18 cellular contexts compared by ENCODE assay signal in genomic region chr7:128188396-128189230, GRCh38. TPM values are rescaled to one million over a fixed set of nuclear protein-coding genes. Genes with fewer than 3 reads are reported as not detected.
A peak's percentile ranks its signal among the peaks of the same experiment; 100 is the strongest.
DNase-seq lines count a peak whose midpoint lies in the region; ATAC-seq and TF ChIP-seq lines count a peak whose summit lies in the region.
"Had no signal": no experiment of that assay in that cellular context is flagged by ENCODE, and none has a peak within 500 bp of the region (broad histone marks: within the 10 kb centered on the region; RNA-seq: fewer than 3 reads in every experiment).

No MANE protein-coding gene starts in this region.

- peaks cover 31% of the 10 kb centered on the region for H3K27me3 Mint-ChIP-seq in WTC11 (ENCODE audit: low read depth)
- peaks cover 31% of the 10 kb centered on the region for H3K27me3 Mint-ChIP-seq in activated naive CD8-positive, alpha-beta T cell treated with anti-CD3 and anti-CD28 coated beads for 36 hours

- H3K4me1 Mint-ChIP-seq in WTC11 = peaks cover 18% of the 10 kb centered on the region
- H3K4me1 Mint-ChIP-seq in activated naive CD8-positive, alpha-beta T cell treated with anti-CD3 and anti-CD28 coated beads for 36 hours = no peaks in the 10 kb centered on the region

- POLR2A ChIA-PET in WTC11 (lab: Charles Lee) = no interaction called here

- H3K79me2 ChIP-seq in osteoblast (ENCODE audit: insufficient read depth, low read length) = no peaks in the 10 kb centered on the region

- H3K4me1 ChIP-seq in gastroesophageal sphincter (no peaks in the 10 kb centered on the region), sigmoid colon (no peaks in the 10 kb centered on the region), osteoblast (ENCODE audit: insufficient read depth, low read length) (no peaks in the 10 kb centered on the region)

- DNase-seq in activated CD8-positive, alpha-beta memory T cell treated with anti-CD3 and anti-CD28 coated beads, Interleukin-2, amount 50 U/mL, for 48 hours = peak; percentile 18
- no peak for DNase-seq in activated CD8-positive, alpha-beta memory T cell treated with anti-CD3 and anti-CD28 coated beads, Interleukin-2, amount 50 U/mL, for 4 hours
- DNase-seq in WTC11 (ENCODE audit: low spot score) = peak; percentile 2
- DNase-seq in sigmoid colon = peak; percentile 24
- DNase-seq in activated naive CD8-positive, alpha-beta T cell treated with anti-CD3 and anti-CD28 coated beads for 36 hours = no peak
- no peak for DNase-seq in osteoblast (ENCODE audit: insufficient read length, low spot score, missing footprints)
- DNase-seq: 8988T, GDM1, GM23248, Karpas-422, MG63, NCI-H1092 treated with DMSO at 0.1 percent for 48 hours, NCI-H2081 treated with DMSO at 0.1 percent for 48 hours, NCI-H510A, NCI-H774 had no signal

- no peak for TF ChIP-seq CTCF in WTC11 (IDR thresholded peaks at IDR 0.05)
- no peak for TF ChIP-seq CTCF in gastroesophageal sphincter (IDR thresholded peaks at IDR 0.05)
- no peak for TF ChIP-seq CTCF in sigmoid colon (IDR thresholded peaks at IDR 0.05)
- no peak for TF ChIP-seq CTCF in osteoblast (IDR thresholded peaks at IDR 0.05; ENCODE audit: extremely low read depth, low read depth, low read length)

- CTCF ChIA-PET in WTC11 (lab: Charles Lee) = interaction anchor here (1.1 kb wide), 1 partner anchor 11 kb away, joined by 3 read pairs; no protein-coding TSS in a partner anchor

- no peaks in the 10 kb centered on the region for H3K36me3 ChIP-seq in gastroesophageal sphincter
- H3K36me3 ChIP-seq in sigmoid colon = no peaks in the 10 kb centered on the region
- H3K36me3 ChIP-seq in osteoblast (ENCODE audit: insufficient read depth, low read length) = no peaks in the 10 kb centered on the region
- H3K36me3 ChIP-seq: MG63 had no signal

- TF ChIP-seq POLR2A in gastroesophageal sphincter (IDR thresholded peaks at IDR 0.05) = no peak
- TF ChIP-seq POLR2A in sigmoid colon (IDR thresholded peaks at IDR 0.05) = no peak

- intact Hi-C loops in sigmoid colon (cut with DNase I) = no loop called here

- H3K27ac ChIP-seq in gastroesophageal sphincter = no peak overlapping the region
- H3K27ac ChIP-seq in sigmoid colon = no peak overlapping the region
- no peak overlapping the region for H3K27ac ChIP-seq in osteoblast (ENCODE audit: low read depth, low read length)
- H3K27ac ChIP-seq: GM23248 had no signal

- H3K9me3 ChIP-seq in gastroesophageal sphincter (no peaks in the 10 kb centered on the region), sigmoid colon (no peaks in the 10 kb centered on the region), osteoblast (ENCODE audit: low read depth, low read length) (no peaks in the 10 kb centered on the region)

- H4K20me1 ChIP-seq in osteoblast (ENCODE audit: insufficient read depth, low read length) = no peaks in the 10 kb centered on the region

- H3K27ac Mint-ChIP-seq in WTC11 = no peak overlapping the region
- H3K27ac Mint-ChIP-seq in activated naive CD8-positive, alpha-beta T cell treated with anti-CD3 and anti-CD28 coated beads for 36 hours = no peak overlapping the region

- peaks cover 59% of the 10 kb centered on the region for H3K27me3 ChIP-seq in gastroesophageal sphincter
- H3K27me3 ChIP-seq in sigmoid colon = peaks cover 0 to 21% (median 9%) of the 10 kb centered on the region in 3 donors
- peaks cover 70% of the 10 kb centered on the region for H3K27me3 ChIP-seq in osteoblast (ENCODE audit: insufficient read depth, low read length)

- no peak for TF ChIP-seq EP300 in gastroesophageal sphincter (IDR thresholded peaks at IDR 0.05)
- TF ChIP-seq EP300 in sigmoid colon (IDR thresholded peaks at IDR 0.05) = no peak

- no peak overlapping the region for H3K4me3 ChIP-seq in gastroesophageal sphincter
- H3K4me3 ChIP-seq in sigmoid colon = no peak overlapping the region
- H3K4me3 ChIP-seq in osteoblast (ENCODE audit: insufficient read depth, low read length) = no peak overlapping the region
- H3K4me3 ChIP-seq: GM12878, GM23248, MG63 had no signal

- WGBS in gastroesophageal sphincter (ENCODE audit: low coverage in 1 of 2), 2 donors = 62 to 64% methylated on average over 13 to 16 of the region's 16 CpGs
- WGBS in sigmoid colon, 2 donors = 73 to 74% methylated on average over 16 of the region's 16 CpGs

- no peak overlapping the region for H3K4me3 Mint-ChIP-seq in WTC11
- no peak overlapping the region for H3K4me3 Mint-ChIP-seq in activated naive CD8-positive, alpha-beta T cell treated with anti-CD3 and anti-CD28 coated beads for 36 hours

- no peak for ATAC-seq in WTC11
- peak; percentile 19 for ATAC-seq in gastroesophageal sphincter
- no peak for ATAC-seq in HG02610 (IDR thresholded peaks at IDR 0.05; ENCODE audit: unreplicated experiment)
- ATAC-seq: GM12878 had no signal

- peaks cover 2% of the 10 kb centered on the region; the same call in 1 of the 2 replicates for H3K36me3 Mint-ChIP-seq in WTC11
- no peaks in the 10 kb centered on the region for H3K36me3 Mint-ChIP-seq in activated naive CD8-positive, alpha-beta T cell treated with anti-CD3 and anti-CD28 coated beads for 36 hours

- peaks cover 3% of the 10 kb centered on the region for H3K9me3 Mint-ChIP-seq in WTC11
- H3K9me3 Mint-ChIP-seq in activated naive CD8-positive, alpha-beta T cell treated with anti-CD3 and anti-CD28 coated beads for 36 hours = peaks cover 4% of the 10 kb centered on the region

- no peak overlapping the region for H2AFZ ChIP-seq in osteoblast (ENCODE audit: low read length)
- H2AFZ ChIP-seq: GM23248 had no signal

- H3K4me2 ChIP-seq in osteoblast (ENCODE audit: insufficient read depth, low read length) = no peak overlapping the region

TF ChIP-seq in WTC11, 78 proteins besides CTCF, POLR2A, EP300 and RAD21:
- TF ChIP-seq PRRX2 (CRISPR knock-in tag; IDR thresholded peaks at IDR 0.05) = no peak
- TF ChIP-seq, protein P1, sequence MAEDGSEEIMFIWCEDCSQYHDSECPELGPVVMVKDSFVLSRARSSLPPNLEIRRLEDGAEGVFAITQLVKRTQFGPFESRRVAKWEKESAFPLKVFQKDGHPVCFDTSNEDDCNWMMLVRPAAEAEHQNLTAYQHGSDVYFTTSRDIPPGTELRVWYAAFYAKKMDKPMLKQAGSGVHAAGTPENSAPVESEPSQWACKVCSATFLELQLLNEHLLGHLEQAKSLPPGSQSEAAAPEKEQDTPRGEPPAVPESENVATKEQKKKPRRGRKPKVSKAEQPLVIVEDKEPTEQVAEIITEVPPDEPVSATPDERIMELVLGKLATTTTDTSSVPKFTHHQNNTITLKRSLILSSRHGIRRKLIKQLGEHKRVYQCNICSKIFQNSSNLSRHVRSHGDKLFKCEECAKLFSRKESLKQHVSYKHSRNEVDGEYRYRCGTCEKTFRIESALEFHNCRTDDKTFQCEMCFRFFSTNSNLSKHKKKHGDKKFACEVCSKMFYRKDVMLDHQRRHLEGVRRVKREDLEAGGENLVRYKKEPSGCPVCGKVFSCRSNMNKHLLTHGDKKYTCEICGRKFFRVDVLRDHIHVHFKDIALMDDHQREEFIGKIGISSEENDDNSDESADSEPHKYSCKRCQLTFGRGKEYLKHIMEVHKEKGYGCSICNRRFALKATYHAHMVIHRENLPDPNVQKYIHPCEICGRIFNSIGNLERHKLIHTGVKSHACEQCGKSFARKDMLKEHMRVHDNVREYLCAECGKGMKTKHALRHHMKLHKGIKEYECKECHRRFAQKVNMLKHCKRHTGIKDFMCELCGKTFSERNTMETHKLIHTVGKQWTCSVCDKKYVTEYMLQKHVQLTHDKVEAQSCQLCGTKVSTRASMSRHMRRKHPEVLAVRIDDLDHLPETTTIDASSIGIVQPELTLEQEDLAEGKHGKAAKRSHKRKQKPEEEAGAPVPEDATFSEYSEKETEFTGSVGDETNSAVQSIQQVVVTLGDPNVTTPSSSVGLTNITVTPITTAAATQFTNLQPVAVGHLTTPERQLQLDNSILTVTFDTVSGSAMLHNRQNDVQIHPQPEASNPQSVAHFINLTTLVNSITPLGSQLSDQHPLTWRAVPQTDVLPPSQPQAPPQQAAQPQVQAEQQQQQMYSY (CRISPR knock-in tag; IDR thresholded peaks at IDR 0.05) = no peak
- no peak for TF ChIP-seq SMAD4 (CRISPR knock-in tag; IDR thresholded peaks at IDR 0.05)
- TF ChIP-seq ZBTB21 (CRISPR knock-in tag; IDR thresholded peaks at IDR 0.05; ENCODE audit: borderline replicate concordance) = no peak
- no peak for TF ChIP-seq TP53 (CRISPR knock-in tag; IDR thresholded peaks at IDR 0.05)
- no peak for TF ChIP-seq ZNF219 (CRISPR knock-in tag; IDR thresholded peaks at IDR 0.05; ENCODE audit: borderline replicate concordance)
- TF ChIP-seq ZNF121 (CRISPR knock-in tag; IDR thresholded peaks at IDR 0.05) = no peak
- no peak for TF ChIP-seq NR2C2 (CRISPR knock-in tag; IDR thresholded peaks at IDR 0.05)
- TF ChIP-seq GABPB1 (CRISPR knock-in tag; IDR thresholded peaks at IDR 0.05) = no peak
- TF ChIP-seq, protein P2, sequence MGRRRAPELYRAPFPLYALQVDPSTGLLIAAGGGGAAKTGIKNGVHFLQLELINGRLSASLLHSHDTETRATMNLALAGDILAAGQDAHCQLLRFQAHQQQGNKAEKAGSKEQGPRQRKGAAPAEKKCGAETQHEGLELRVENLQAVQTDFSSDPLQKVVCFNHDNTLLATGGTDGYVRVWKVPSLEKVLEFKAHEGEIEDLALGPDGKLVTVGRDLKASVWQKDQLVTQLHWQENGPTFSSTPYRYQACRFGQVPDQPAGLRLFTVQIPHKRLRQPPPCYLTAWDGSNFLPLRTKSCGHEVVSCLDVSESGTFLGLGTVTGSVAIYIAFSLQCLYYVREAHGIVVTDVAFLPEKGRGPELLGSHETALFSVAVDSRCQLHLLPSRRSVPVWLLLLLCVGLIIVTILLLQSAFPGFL (CRISPR knock-in tag; IDR thresholded peaks at IDR 0.05; ENCODE audit: borderline replicate concordance) = no peak
- TF ChIP-seq, protein P3, sequence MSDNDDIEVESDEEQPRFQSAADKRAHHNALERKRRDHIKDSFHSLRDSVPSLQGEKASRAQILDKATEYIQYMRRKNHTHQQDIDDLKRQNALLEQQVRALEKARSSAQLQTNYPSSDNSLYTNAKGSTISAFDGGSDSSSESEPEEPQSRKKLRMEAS (CRISPR knock-in tag; IDR thresholded peaks at IDR 0.05) = no peak

RNA-seq across cellular contexts. Expression of gene LEP, which starts 52.5 kb away (rescaled TPM):
- total RNA-seq in WTC11 (2021) = not detected in 3 replicates
- total RNA-seq in gastroesophageal sphincter = 1 to 10 TPM in 1 of 4 donors, under 1 TPM in 1, not detected in 2; 0.15 to 6.6 TPM
- 1 to 10 TPM in 1 of 4 donors, under 1 TPM in 2, not detected in 1; 0.16 to 1.4 (median 0.27) TPM for total RNA-seq in sigmoid colon
- 1 to 10 TPM in 1 of 3 donors, not detected in 2; 5.4 TPM for polyA plus RNA-seq in sigmoid colon
- not detected for total RNA-seq in activated naive CD8-positive, alpha-beta T cell treated with anti-CD3 and anti-CD28 coated beads for 36 hours
- total RNA-seq in osteoblast = under 0.01 and 0.36 TPM in 2 replicates
- total RNA-seq: GM12878 had no signal
- polyA plus RNA-seq: GM12878 had no signal

Comparison
In these comparisons a context has a peak if more than half of its experiments do, and no peak if none do; other contexts are left out.
1. DNase-seq: peak in activated CD8-positive, alpha-beta memory T cell treated with anti-CD3 and anti-CD28 coated beads, Interleukin-2, amount 50 U/mL, for 48 hours (single experiment), WTC11 (single experiment) and sigmoid colon (single experiment); none in activated CD8-positive, alpha-beta memory T cell treated with anti-CD3 and anti-CD28 coated beads, Interleukin-2, amount 50 U/mL, for 4 hours (single experiment), activated naive CD8-positive, alpha-beta T cell treated with anti-CD3 and anti-CD28 coated beads for 36 hours (single experiment) and osteoblast (single experiment).